Comparison of ENCODE assay signal across 29 cellular contexts in genomic region chr20:59078231-59078630, GRCh38. TPM values are rescaled to one million over a fixed set of nuclear protein-coding genes. Genes with fewer than 3 reads are reported as not detected.
DNase-seq lines count a peak whose midpoint lies in the region; ATAC-seq and TF ChIP-seq lines count a peak whose summit lies in the region.
"Had no signal": no experiment of that assay in that cellular context is flagged by ENCODE, and none has a peak within 500 bp of the region (broad histone marks: within the 10 kb centered on the region; RNA-seq: fewer than 3 reads in every experiment).

No MANE protein-coding gene starts in this region.

- H3K4me1 ChIP-seq in mucosa of descending colon (ENCODE audit: low read depth): no peaks in the 10 kb centered on the region
- H3K4me1 ChIP-seq: gastrocnemius medialis, tibial artery had no signal

- no peaks in the 10 kb centered on the region for H3K9me3 Mint-ChIP-seq in activated naive CD8-positive, alpha-beta T cell treated with anti-CD3 and anti-CD28 coated beads, Interleukin-2, amount 50 U/mL, for 24 hours
- H3K9me3 Mint-ChIP-seq: activated CD4-positive, alpha-beta T cell treated with anti-CD3 and anti-CD28 coated beads, Interleukin-2, amount 10 ng/mL, durations not matched to agents 24 days and 14 days; activated naive CD8-positive, alpha-beta T cell treated with anti-CD3 and anti-CD28 coated beads, Interleukin-2, amount 10 ng/mL, durations not matched to agents 7 days and 5 days; activated T-helper 2 cell treated with anti-CD3 and anti-CD28 coated beads, Interferon-gamma antibody, Interleukin-2, Interleukin-4, amounts not matched to agents 10 μg/mL and 5 μg/mL and 100 μg/mL, durations not matched to agents 14 hours and 24 hours and 36 hours; central memory CD8-positive, alpha-beta T cell; nephron had no signal

- DNase-seq in NCI-H748 (lab: John Stamatoyannopoulos, UW; ENCODE audit: unreplicated experiment) (peak; percentile 19), NCI-H748 treated with DMSO at 0.1 percent for 48 hours (lab: John Stamatoyannopoulos, UW) (no peak), A172 (ENCODE audit: low spot score) (peak; percentile 44), MV-4-11 (lab: John Stamatoyannopoulos, UW) (peak; percentile 15), NCI-H2171 (lab: John Stamatoyannopoulos, UW) (no peak), mucosa of descending colon (no peak)
- DNase-seq in activated naive CD8-positive, alpha-beta T cell treated with anti-CD3 and anti-CD28 coated beads, Interleukin-2, amount 50 U/mL, for 24 hours: no peak
- no peak for DNase-seq in activated CD4-positive, alpha-beta T cell treated with anti-CD3 and anti-CD28 coated beads for 4 hours
- DNase-seq: activated CD4-positive, alpha-beta T cell treated with anti-CD3 and anti-CD28 coated beads, Interleukin-2, amount 10 ng/mL, durations not matched to agents 24 days and 14 days; activated CD8-positive, alpha-beta memory T cell treated with anti-CD3 and anti-CD28 coated beads, Interleukin-2, amount 10 ng/mL, durations not matched to agents 7 days and 5 days; activated naive CD8-positive, alpha-beta T cell treated with anti-CD3 and anti-CD28 coated beads, Interleukin-2, amount 10 ng/mL, durations not matched to agents 7 days and 5 days; dermis blood vessel endothelial cell; DMS53; gastrocnemius medialis; NCI-H1436 treated with DMSO at 0.1 percent for 48 hours; NCI-H510A treated with DMSO at 0.1 percent for 48 hours; ovary; tibial artery had no signal

- peak; percentile 54 for ATAC-seq in activated naive CD8-positive, alpha-beta T cell treated with anti-CD3 and anti-CD28 coated beads, Interleukin-2, amount 50 U/mL, for 24 hours
- ATAC-seq in mucosa of descending colon: no peak
- ATAC-seq: activated CD8-positive, alpha-beta memory T cell treated with anti-CD3 and anti-CD28 coated beads, Interleukin-2, amount 10 ng/mL, durations not matched to agents 7 days and 5 days; gastrocnemius medialis; HCT116; Right ventricle myocardium inferior had no signal

- peaks cover 55% of the 10 kb centered on the region for H3K4me1 Mint-ChIP-seq in activated naive CD8-positive, alpha-beta T cell treated with anti-CD3 and anti-CD28 coated beads, Interleukin-2, amount 50 U/mL, for 24 hours
- H3K4me1 Mint-ChIP-seq: nephron had no signal

- no peaks in the 10 kb centered on the region for H3K9me3 ChIP-seq in mucosa of descending colon
- H3K9me3 ChIP-seq: gastrocnemius medialis, ovary, tibial artery had no signal

- TF ChIP-seq CTCF in mucosa of descending colon (IDR thresholded peaks at IDR 0.05): no peak

- H3K4me3 ChIP-seq in mucosa of descending colon: no peak overlapping the region
- H3K4me3 ChIP-seq: gastrocnemius medialis, lung, ovary, skin epidermis, tibial artery had no signal

- H3K4me3 Mint-ChIP-seq in activated naive CD8-positive, alpha-beta T cell treated with anti-CD3 and anti-CD28 coated beads, Interleukin-2, amount 50 U/mL, for 24 hours: no peak overlapping the region
- H3K4me3 Mint-ChIP-seq: activated CD4-positive, alpha-beta T cell treated with anti-CD3 and anti-CD28 coated beads, Interleukin-2, amount 10 ng/mL, durations not matched to agents 24 days and 14 days; activated CD8-positive, alpha-beta memory T cell treated with anti-CD3 and anti-CD28 coated beads, Interleukin-2, amount 10 ng/mL, durations not matched to agents 7 days and 5 days; activated naive CD8-positive, alpha-beta T cell treated with anti-CD3 and anti-CD28 coated beads, Interleukin-2, amount 10 ng/mL, durations not matched to agents 7 days and 5 days; B cell; central memory CD8-positive, alpha-beta T cell; nephron had no signal

- H3K27ac Mint-ChIP-seq in activated naive CD8-positive, alpha-beta T cell treated with anti-CD3 and anti-CD28 coated beads, Interleukin-2, amount 50 U/mL, for 24 hours: no peak overlapping the region
- H3K27ac Mint-ChIP-seq: activated CD4-positive, alpha-beta T cell treated with anti-CD3 and anti-CD28 coated beads, Interleukin-2, amount 10 ng/mL, durations not matched to agents 24 days and 14 days; activated CD8-positive, alpha-beta memory T cell treated with anti-CD3 and anti-CD28 coated beads, Interleukin-2, amount 10 ng/mL, durations not matched to agents 7 days and 5 days; activated naive CD8-positive, alpha-beta T cell treated with anti-CD3 and anti-CD28 coated beads, Interleukin-2, amount 10 ng/mL, durations not matched to agents 7 days and 5 days; activated T-helper 2 cell treated with anti-CD3 and anti-CD28 coated beads, Interferon-gamma antibody, Interleukin-2, Interleukin-4, amounts not matched to agents 10 μg/mL and 5 μg/mL and 100 μg/mL, durations not matched to agents 14 hours and 24 hours and 36 hours; B cell; nephron had no signal

- H3K27me3 Mint-ChIP-seq in activated naive CD8-positive, alpha-beta T cell treated with anti-CD3 and anti-CD28 coated beads, Interleukin-2, amount 50 U/mL, for 24 hours: peaks cover 18% of the 10 kb centered on the region

- no peaks in the 10 kb centered on the region for H3K36me3 ChIP-seq in mucosa of descending colon (ENCODE audit: low read depth)
- H3K36me3 ChIP-seq: gastrocnemius medialis, ovary, tibial artery had no signal

- H3K36me3 Mint-ChIP-seq in activated naive CD8-positive, alpha-beta T cell treated with anti-CD3 and anti-CD28 coated beads, Interleukin-2, amount 50 U/mL, for 24 hours (ENCODE audit: low read depth): no peaks in the 10 kb centered on the region
- H3K36me3 Mint-ChIP-seq: activated CD8-positive, alpha-beta memory T cell treated with anti-CD3 and anti-CD28 coated beads, Interleukin-2, amount 10 ng/mL, durations not matched to agents 7 days and 5 days; activated naive CD8-positive, alpha-beta T cell treated with anti-CD3 and anti-CD28 coated beads, Interleukin-2, amount 10 ng/mL, durations not matched to agents 7 days and 5 days had no signal

- intact Hi-C loops in mucosa of descending colon (cut with DNase I, micrococcal nuclease): no loop called here

RNA-seq across cellular contexts. Expression of gene PRELID3B, which starts 35.6 kb away (rescaled TPM):
- total RNA-seq in A172 (2014; rRNA removed; shearing (Covaris generic)): 152 and 196 TPM in 2 replicates
- 100 to 1,000 TPM in 2 of 3 donors, 10 to 100 TPM in 1; 82.3 to 142 (median 121) TPM for total RNA-seq in mucosa of descending colon

RNA-seq across cellular contexts. Expression of gene ATP5F1E, which starts 46.1 kb away (rescaled TPM):
- total RNA-seq in A172 (2014; rRNA removed; shearing (Covaris generic)): 37.0 and 41.4 TPM in 2 replicates
- total RNA-seq in mucosa of descending colon: 10 to 100 TPM; 65.4 to 76.1 (median 71.3) TPM

RNA-seq across cellular contexts. Expression of gene TUBB1, which starts 59.0 kb away (rescaled TPM):
- total RNA-seq in A172 (2014; rRNA removed; shearing (Covaris generic)): 0.36 and 0.64 TPM in 2 replicates
- total RNA-seq in mucosa of descending colon: not detected
- total RNA-seq: A673; activated CD4-positive, alpha-beta T cell treated with anti-CD3 and anti-CD28 coated beads, Interleukin-2, amount 10 ng/mL, durations not matched to agents 24 days and 14 days; activated CD8-positive, alpha-beta memory T cell treated with anti-CD3 and anti-CD28 coated beads, Interleukin-2, amount 10 ng/mL, durations not matched to agents 7 days and 5 days; activated naive CD8-positive, alpha-beta T cell treated with anti-CD3 and anti-CD28 coated beads, Interleukin-2, amount 10 ng/mL, durations not matched to agents 7 days and 5 days; activated T-helper 2 cell treated with anti-CD3 and anti-CD28 coated beads, Interferon-gamma antibody, Interleukin-2, Interleukin-4, amounts not matched to agents 10 μg/mL and 5 μg/mL and 100 μg/mL, durations not matched to agents 14 hours and 24 hours and 36 hours; dermis blood vessel endothelial cell; renal cortical epithelial cell; T-helper 2 cell treated with Interferon-gamma antibody and Interleukin-4, amounts not matched to agents 100 ng/mL and 5 ng/mL, for 36 hours had no signal

Comparison
In these comparisons a context has a peak if more than half of its experiments do, and no peak if none do; other contexts are left out.
1. DNase-seq: peak in NCI-H748 (single experiment), A172 (single experiment) and MV-4-11 (single experiment); none in NCI-H748 treated with DMSO at 0.1 percent for 48 hours (single experiment), activated naive CD8-positive, alpha-beta T cell treated with anti-CD3 and anti-CD28 coated beads, Interleukin-2, amount 50 U/mL, for 24 hours (single experiment), NCI-H2171 (single experiment), activated CD4-positive, alpha-beta T cell treated with anti-CD3 and anti-CD28 coated beads for 4 hours (0 of 2) and mucosa of descending colon (0 of 3).